In genomic region chr3:182117583-182117982, GRCh38 we compare ENCODE assay signal across 24 cellular contexts.
DNase-seq lines count a peak whose midpoint lies in the region; FAIRE-seq and TF ChIP-seq lines count a peak whose summit lies in the region.
"Had no signal": no experiment of that assay in that cellular context is flagged by ENCODE, and none has a peak within 500 bp of the region (broad histone marks: within the 10 kb centered on the region; RNA-seq: fewer than 3 reads in every experiment).

No MANE protein-coding gene starts in this region.

- H3K18ac ChIP-seq in neuronal stem cell (ENCODE audit: low read length): no peak overlapping the region

- no peaks in the 10 kb centered on the region for H3K79me1 ChIP-seq in neuronal stem cell (ENCODE audit: low read depth, low read length)

- peak overlapping the region; percentile 20 for H2AFZ ChIP-seq in neuronal stem cell (ENCODE audit: low read length)

- H3K9me3 ChIP-seq in SJSA1 (replicated peaks) (no peaks in the 10 kb centered on the region), neuronal stem cell (replicated peaks in 1 of 2; ENCODE audit: control insufficient read depth in 2 of 2, insufficient read depth in 1 of 2, low read depth in 1 of 2, low read length in 2 of 2) (no peaks in the 10 kb centered on the region), uterus (no peaks in the 10 kb centered on the region)
- H3K9me3 ChIP-seq: Caco-2, mucosa of descending colon had no signal

- no peak overlapping the region for H3K4ac ChIP-seq in neuronal stem cell (ENCODE audit: low read length)

- no peak overlapping the region for H3K4me2 ChIP-seq in neuronal stem cell (ENCODE audit: insufficient read depth, low read length, poor library complexity, severe bottlenecking)

- WGBS in neuronal stem cell (ENCODE audit: extremely low coverage in 2 of 2, insufficient read length in 2 of 2, insufficient replicate concordance in 1 of 2), 2 donors: no CpG with 5 or more reads among the region's 5 CpGs

- H3K4me1 ChIP-seq in SJSA1 (replicated peaks) (peaks cover 27% of the 10 kb centered on the region), neuronal stem cell (ENCODE audit: control insufficient read depth in 2 of 2, insufficient read depth in 1 of 2, low read depth in 1 of 2, low read length in 2 of 2) (peaks cover 4 to 12% of the 10 kb centered on the region in 2 donors), uterus (no peaks in the 10 kb centered on the region)
- H3K4me1 ChIP-seq: Caco-2 had no signal

- no peaks in the 10 kb centered on the region for H3K27me3 ChIP-seq in SJSA1 (replicated peaks)
- no peaks in the 10 kb centered on the region for H3K27me3 ChIP-seq in neuronal stem cell (ENCODE audit: control insufficient read depth in 3 of 3, insufficient read depth in 3 of 3, low read depth in 1 of 3, low read length in 3 of 3)
- no peaks in the 10 kb centered on the region for H3K27me3 ChIP-seq in uterus

- H3K9ac ChIP-seq in neuronal stem cell (ENCODE audit: low read depth, low read length, poor library complexity): no peak overlapping the region

- no peak overlapping the region for H2BK12ac ChIP-seq in neuronal stem cell (ENCODE audit: low read length)

- intact Hi-C loops in uterus (cut with DNase I; ENCODE audit: low total_unique reads): no loop called here

- H3K4me3 ChIP-seq in SJSA1 (no peak overlapping the region), neuronal stem cell (ENCODE audit: low read length in 2 of 2) (no peak overlapping the region), uterus (no peak overlapping the region)
- H3K4me3 ChIP-seq: coronary artery, lung, mucosa of descending colon had no signal

- H2BK5ac ChIP-seq in neuronal stem cell (ENCODE audit: low read length): no peak overlapping the region

- H3K27ac ChIP-seq in SJSA1 (peak overlapping the region; percentile 35), neuronal stem cell (replicated peaks; ENCODE audit: low read length) (no peak overlapping the region), uterus (no peak overlapping the region)
- H3K27ac ChIP-seq: coronary artery, epithelial cell of prostate, WERI-Rb-1 had no signal

- no peak overlapping the region for H4K8ac ChIP-seq in neuronal stem cell (ENCODE audit: low read depth, low read length)

- no peak overlapping the region for H3K23ac ChIP-seq in neuronal stem cell (ENCODE audit: low read depth, low read length, poor library complexity)

- FAIRE-seq in GM12892 (lab: Jason Lieb, UNC): no peak

- TF ChIP-seq POLR2A in GM12892 (IDR thresholded peaks at IDR 0.05; ENCODE audit: low read depth, low read length) (no peak), uterus (IDR thresholded peaks at IDR 0.05) (no peak)

- no peak overlapping the region for H2AK5ac ChIP-seq in neuronal stem cell (ENCODE audit: low read depth, low read length)

- no peak overlapping the region for H2BK120ac ChIP-seq in neuronal stem cell (ENCODE audit: low read depth, low read length)

- no peak overlapping the region for H2BK15ac ChIP-seq in neuronal stem cell (ENCODE audit: low read length)

- DNase-seq in M059J (ENCODE audit: low read depth) (peak; percentile 25), NCI-H2107 treated with DMSO at 0.1 percent for 48 hours (lab: John Stamatoyannopoulos, UW; ENCODE audit: unreplicated experiment) (peak; percentile 86), SJSA1 (ENCODE audit: low read depth in 1 of 2, low spot score in 2 of 2) (peak in 1 of 2 experiments; percentile 13), neuronal stem cell (ENCODE audit: low spot score) (no peak), pons (ENCODE audit: low spot score) (no peak), GM12892 (ENCODE audit: insufficient read length) (no peak), uterus (no peak)
- DNase-seq: activated CD4-positive, alpha-beta T cell treated with anti-CD3 and anti-CD28 coated beads for 4 hours; activated CD8-positive, alpha-beta T cell treated with anti-CD3 and anti-CD28 coated beads, Interleukin-2, amount 10 ng/mL, durations not matched to agents 7 days and 5 days; amniotic stem cell; C1 segment of cervical spinal cord; Caco-2; effector CD8-positive, alpha-beta T cell; GDM1; hypothalamus; mucosa of descending colon; NCI-H1092; NCI-H1930; NCI-H524 treated with DMSO at 0.1 percent for 48 hours; trophoblast cell; WERI-Rb-1 had no signal

- H3K14ac ChIP-seq in neuronal stem cell (ENCODE audit: low read length): no peak overlapping the region

- no peak overlapping the region for H4K91ac ChIP-seq in neuronal stem cell (ENCODE audit: low read depth, low read length, poor library complexity)

- no peaks in the 10 kb centered on the region for H3K36me3 ChIP-seq in SJSA1
- no peaks in the 10 kb centered on the region for H3K36me3 ChIP-seq in neuronal stem cell (replicated peaks in 1 of 2; ENCODE audit: control insufficient read depth in 2 of 2, insufficient read depth in 2 of 2, low read length in 2 of 2)
- no peaks in the 10 kb centered on the region for H3K36me3 ChIP-seq in uterus
- H3K36me3 ChIP-seq: WERI-Rb-1 had no signal

- TF ChIP-seq CTCF in uterus (IDR thresholded peaks at IDR 0.05): no peak

Comparison
In these comparisons a context has a peak if more than half of its experiments do, and no peak if none do; other contexts are left out.
1. DNase-seq: peak in M059J (single experiment) and NCI-H2107 treated with DMSO at 0.1 percent for 48 hours (single experiment); none in neuronal stem cell (single experiment), pons (single experiment), GM12892 (single experiment) and uterus (0 of 2).